9 cellular contexts compared by ENCODE assay signal in the genomic region with DNA sequence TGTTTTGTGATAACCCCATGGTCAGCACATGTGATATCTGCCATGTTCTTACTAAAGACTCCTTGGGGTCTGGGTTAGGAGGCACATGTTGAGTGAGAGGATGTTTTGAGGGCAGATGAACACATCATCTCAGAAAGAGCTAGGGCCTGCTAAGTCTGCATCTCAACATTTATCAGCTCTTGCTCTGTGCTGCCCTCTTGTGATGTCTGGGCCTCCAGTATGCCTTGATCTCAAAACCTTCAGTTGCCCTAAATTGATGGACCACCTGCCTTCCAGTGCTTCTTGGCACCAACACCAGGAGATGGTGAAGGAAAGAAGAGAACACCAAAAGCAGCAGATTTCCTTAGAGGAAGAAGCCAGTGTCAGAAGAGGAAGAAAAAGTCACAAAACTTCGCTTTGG. TPM values are rescaled to one million over a fixed set of nuclear protein-coding genes. Genes with fewer than 3 reads are reported as not detected.
DNase-seq lines count a peak whose midpoint lies in the region; ATAC-seq and TF ChIP-seq lines count a peak whose summit lies in the region.
"Had no signal": no experiment of that assay in that cellular context is flagged by ENCODE, and none has a peak within 500 bp of the region (broad histone marks: within the 10 kb centered on the region; RNA-seq: fewer than 3 reads in every experiment).

No MANE protein-coding gene starts in this region.

- intact Hi-C loops in uterus (cut with DNase I; ENCODE audit: low total_unique reads): no loop called here

- no peaks in the 10 kb centered on the region for H3K27me3 ChIP-seq in uterus

- no peaks in the 10 kb centered on the region for H3K4me1 ChIP-seq in uterus

- no peak for ATAC-seq in GM18858 (IDR thresholded peaks at IDR 0.05; ENCODE audit: unreplicated experiment)
- no peak for ATAC-seq in GM19452 (IDR thresholded peaks at IDR 0.05; ENCODE audit: unreplicated experiment)
- ATAC-seq in omental fat pad (ENCODE audit: low FRiP score): no peak

- TF ChIP-seq CTCF in GM10248 (IDR thresholded peaks at IDR 0.05; ENCODE audit: control extremely low read depth, extremely low read depth, low read depth, missing control alignments) (peak; percentile 38), uterus (IDR thresholded peaks at IDR 0.05) (peak in 1 of 4 experiments; percentile 20), omental fat pad (IDR thresholded peaks at IDR 0.05) (no peak)

- no peak overlapping the region for H3K4me3 ChIP-seq in uterus
- H3K4me3 ChIP-seq: skin epidermis had no signal

- no peak overlapping the region for H3K27ac ChIP-seq in uterus
- H3K27ac ChIP-seq: skin epidermis had no signal

- DNase-seq in GM10248 (ENCODE audit: extremely low spot score): peak; percentile 28
- DNase-seq in Kasumi-1 (lab: John Stamatoyannopoulos, UW): peak; percentile 11 to 24
- peak; percentile 31 for DNase-seq in astrocyte of the hippocampus (ENCODE audit: low read depth, low spot score)
- peak; percentile 29 for DNase-seq in midbrain (lab: John Stamatoyannopoulos, UW)
- no peak for DNase-seq in uterus
- DNase-seq in omental fat pad (ENCODE audit: low spot score): no peak

- no peaks in the 10 kb centered on the region for H3K36me3 ChIP-seq in uterus

- POLR2A ChIA-PET in GM10248 (lab: Yijun Ruan, JAX): no interaction called here

- no peak for TF ChIP-seq POLR2A in uterus (IDR thresholded peaks at IDR 0.05)

- CTCF ChIA-PET in GM10248 (lab: Yijun Ruan, JAX): interaction anchor here (0.6 to 3.5 kb wide), 3 partner anchors 405 to 410 kb away, joined by 3 to 32 read pairs (median 4); no protein-coding TSS in a partner anchor

- H3K9me3 ChIP-seq in uterus: no peaks in the 10 kb centered on the region

RNA-seq across cellular contexts. Expression of gene MID1, which starts 22.5 kb away (rescaled TPM):
- total RNA-seq in uterus: 10 to 100 TPM in 3 of 4 donors, 1 to 10 TPM in 1; 9.1 to 29.2 (median 18.8) TPM
- 10 to 100 TPM in 2 of 4 donors, 1 to 10 TPM in 2; 8.3 to 14.5 (median 10.8) TPM for total RNA-seq in omental fat pad

Comparison
In these comparisons a context has a peak if more than half of its experiments do, and no peak if none do; other contexts are left out.
1. DNase-seq: peak in GM10248 (single experiment), Kasumi-1 (2 of 2), astrocyte of the hippocampus (single experiment) and midbrain (single experiment); none in uterus (0 of 2) and omental fat pad (single experiment).